In the genomic region with DNA sequence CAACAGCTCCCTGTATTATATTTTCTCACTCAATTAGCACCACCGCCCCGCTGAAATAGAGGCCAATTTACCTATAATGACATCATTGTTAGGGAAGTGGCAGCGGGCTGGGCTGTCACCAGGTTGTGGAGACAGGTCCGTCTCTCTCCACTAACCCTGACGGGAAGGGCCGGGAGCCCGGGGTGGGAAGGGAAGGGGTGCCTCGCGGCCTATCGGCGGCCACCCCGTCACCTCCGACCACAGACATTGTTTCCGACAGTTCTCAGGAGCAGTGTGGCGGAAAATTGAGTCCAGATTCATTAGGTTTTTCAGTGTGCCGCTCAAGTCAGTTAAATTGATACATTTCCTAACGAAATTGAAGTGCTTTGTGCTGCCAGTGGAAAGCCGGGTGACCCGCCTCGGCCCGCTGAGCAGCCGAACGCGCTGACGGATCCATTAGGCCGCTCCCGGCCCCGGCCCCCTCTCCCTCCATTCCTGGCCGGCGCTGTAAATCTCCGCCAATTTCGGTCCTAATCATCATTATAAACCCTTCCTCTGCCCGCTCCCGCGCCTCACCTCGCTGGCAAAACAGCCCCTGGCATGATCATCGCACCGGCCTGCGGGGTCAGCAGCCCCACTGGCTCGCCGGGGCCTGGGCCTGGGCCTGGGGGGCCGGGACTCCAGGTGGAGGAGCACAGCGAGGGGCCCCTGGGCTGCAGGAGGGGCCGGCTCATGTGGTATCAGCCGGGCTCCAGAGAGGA, we compare ENCODE assay signal across 1 cellular context.
TF ChIP-seq lines count a peak whose summit lies in the region.

No MANE protein-coding gene starts in this region.

TF ChIP-seq in HEK293, 187 proteins besides CTCF, POLR2A, EP300 and RAD21 (continued from another document):
- TF ChIP-seq ZNF626 (tag by site-specific recombination; IDR thresholded peaks at IDR 0.05): no peak
